1 cellular context compared by ENCODE assay signal in genomic region chr15:40441736-40442531, GRCh38.
A peak's percentile ranks its signal among the peaks of the same experiment; 100 is the strongest.
TF ChIP-seq lines count a peak whose summit lies in the region.

No MANE protein-coding gene starts in this region.

TF ChIP-seq in H1, 55 proteins besides CTCF, POLR2A, EP300 and RAD21:
- TF ChIP-seq TCF12 (IDR thresholded peaks at IDR 0.05; ENCODE audit: low read depth, low read length) (no peak), SIX5 (IDR thresholded peaks at IDR 0.05; ENCODE audit: low read depth, low read length) (no peak), POU5F1 (IDR thresholded peaks at IDR 0.05; ENCODE audit: low read depth, low read length) (no peak), HDAC2 (IDR thresholded peaks at IDR 0.05; ENCODE audit: borderline replicate concordance in 1 of 2, low read depth in 2 of 2, low read length in 2 of 2) (no peak), ASH2L (IDR thresholded peaks at IDR 0.05; ENCODE audit: low read length) (no peak), ATF3 (IDR thresholded peaks at IDR 0.05; ENCODE audit: insufficient read depth, low read depth, low read length) (no peak), RXRA (IDR thresholded peaks at IDR 0.05; ENCODE audit: insufficient read depth, low read depth, low read length) (no peak), RBBP5 (IDR thresholded peaks at IDR 0.05; ENCODE audit: borderline replicate concordance, low read depth, low read length) (peak; percentile 15; the same call in 1 of the 2 replicates), TAF7 (optimal IDR thresholded peaks at IDR 0.05; ENCODE audit: borderline replicate concordance, low read depth, low read length) (no peak), E2F6 (IDR thresholded peaks at IDR 0.05) (no peak), RFX5 (IDR thresholded peaks at IDR 0.05; ENCODE audit: borderline replicate concordance, low read depth, low read length) (no peak), SIRT6 (IDR thresholded peaks at IDR 0.05; ENCODE audit: low read length) (no peak), ZNF274 (IDR thresholded peaks at IDR 0.05; ENCODE audit: borderline replicate concordance, extremely low read depth, low read length) (no peak), SIN3A (conservative IDR thresholded peaks at IDR 0.05 in 1 of 2, IDR thresholded peaks at IDR 0.05 in 1 of 2; ENCODE audit: low read depth in 1 of 2, low read length in 2 of 2) (peak in 1 of 2 experiments; percentile 36; a peak in 1 of 4 replicates)
